9 cellular contexts compared by ENCODE assay signal in the genomic region with DNA sequence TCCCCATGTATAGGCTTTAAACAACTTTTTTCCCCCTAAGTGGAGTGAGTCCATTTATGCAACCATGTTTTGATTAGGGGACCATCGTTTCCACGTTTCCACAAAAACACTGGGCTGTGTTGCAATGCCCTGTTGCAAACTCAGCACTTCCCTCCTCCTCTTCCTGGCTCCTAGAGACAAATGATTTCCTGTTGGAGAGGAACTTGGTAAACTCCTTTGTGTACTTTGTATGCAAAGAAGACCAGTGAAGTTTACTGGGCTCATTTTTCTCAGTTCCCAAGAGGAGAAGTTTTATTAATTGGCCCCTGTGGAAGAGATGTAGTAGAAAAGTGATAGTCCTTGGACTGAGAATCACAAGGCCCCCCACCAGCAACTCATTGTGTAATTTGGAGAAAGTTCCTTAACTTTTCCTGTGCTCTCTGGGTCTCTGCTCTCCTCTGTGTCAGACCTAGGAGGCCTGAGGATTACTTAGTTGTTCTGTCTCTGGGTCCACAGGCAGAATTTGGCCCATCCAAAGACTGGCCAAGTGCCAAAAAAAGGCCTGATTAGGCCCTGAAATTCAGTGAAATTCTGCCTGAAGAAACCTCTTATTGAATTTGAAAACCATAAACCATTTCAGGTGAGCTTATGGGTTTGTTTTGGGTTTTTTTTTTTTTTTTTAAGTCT.
DNase-seq lines count a peak whose midpoint lies in the region; ATAC-seq, FAIRE-seq and TF ChIP-seq lines count a peak whose summit lies in the region.
"Had no signal": no experiment of that assay in that cellular context is flagged by ENCODE, and none has a peak within 500 bp of the region (broad histone marks: within the 10 kb centered on the region; RNA-seq: fewer than 3 reads in every experiment).

No MANE protein-coding gene starts in this region.

- H3K4me1 Mint-ChIP-seq in activated T-helper 2 cell treated with anti-CD3 and anti-CD28 coated beads, Interferon-gamma antibody, Interleukin-2, Interleukin-4, amounts not matched to agents 10 μg/mL and 5 μg/mL and 100 μg/mL, durations not matched to agents 14 hours and 24 hours and 36 hours (ENCODE audit: low read depth), result peaks cover 30% of the 10 kb centered on the region
- H3K4me1 Mint-ChIP-seq: activated B cell treated with CpG ODN at 0.5 μM for 24 hours had no signal

- no peak overlapping the region for H3K4me3 Mint-ChIP-seq in activated T-helper 2 cell treated with anti-CD3 and anti-CD28 coated beads, Interferon-gamma antibody, Interleukin-2, Interleukin-4, amounts not matched to agents 10 μg/mL and 5 μg/mL and 100 μg/mL, durations not matched to agents 14 hours and 24 hours and 36 hours (ENCODE audit: low read depth)
- H3K4me3 Mint-ChIP-seq: activated B cell treated with CpG ODN at 0.5 μM for 24 hours had no signal

- ATAC-seq in HG03135 (IDR thresholded peaks at IDR 0.05; ENCODE audit: unreplicated experiment), result no peak
- no peak for ATAC-seq in stimulated activated naive CD8-positive, alpha-beta T cell treated with anti-CD3 and anti-CD28 coated beads, Interleukin-15, Interleukin-2, amounts not matched to agents 100 U/mL and 50 U/mL, for 24 hours
- ATAC-seq in HG02798 (IDR thresholded peaks at IDR 0.05; ENCODE audit: poor library complexity, unreplicated experiment), result no peak

- H3K9me3 ChIP-seq in breast epithelium (no peaks in the 10 kb centered on the region), small intestine (ENCODE audit: control insufficient read depth, low read depth) (no peaks in the 10 kb centered on the region)

- H3K27ac Mint-ChIP-seq in activated T-helper 2 cell treated with anti-CD3 and anti-CD28 coated beads, Interferon-gamma antibody, Interleukin-2, Interleukin-4, amounts not matched to agents 10 μg/mL and 5 μg/mL and 100 μg/mL, durations not matched to agents 14 hours and 24 hours and 36 hours, result no peak overlapping the region
- H3K27ac Mint-ChIP-seq: activated B cell treated with CpG ODN at 0.5 μM for 24 hours had no signal

- FAIRE-seq in small intestine (lab: Jason Lieb, UNC), result no peak

- H3K4me3 ChIP-seq in HL-60 (replicated peaks; ENCODE audit: insufficient read depth, low read length), result no peak overlapping the region
- no peak overlapping the region for H3K4me3 ChIP-seq in breast epithelium
- no peak overlapping the region for H3K4me3 ChIP-seq in small intestine (ENCODE audit: low read depth in 1 of 2, low read length in 2 of 2)

- H3K27me3 ChIP-seq in HL-60 (ENCODE audit: insufficient read depth, poor library complexity, severe bottlenecking) (no peaks in the 10 kb centered on the region), breast epithelium (no peaks in the 10 kb centered on the region), small intestine (ENCODE audit: control insufficient read depth in 2 of 2, insufficient read depth in 2 of 2, low read length in 2 of 2) (no peaks in the 10 kb centered on the region)

- no peaks in the 10 kb centered on the region for H3K4me1 ChIP-seq in breast epithelium
- peaks cover 0 to 3% of the 10 kb centered on the region in 2 donors for H3K4me1 ChIP-seq in small intestine (ENCODE audit: control insufficient read depth in 2 of 2, insufficient read depth in 1 of 2, low read depth in 1 of 2, low read length in 1 of 2)

- no peak for TF ChIP-seq CTCF in HL-60 (IDR thresholded peaks at IDR 0.05; ENCODE audit: insufficient read depth, low read length)
- no peak for TF ChIP-seq CTCF in breast epithelium (IDR thresholded peaks at IDR 0.05)

- no peaks in the 10 kb centered on the region for H3K27me3 Mint-ChIP-seq in activated T-helper 2 cell treated with anti-CD3 and anti-CD28 coated beads, Interferon-gamma antibody, Interleukin-2, Interleukin-4, amounts not matched to agents 10 μg/mL and 5 μg/mL and 100 μg/mL, durations not matched to agents 14 hours and 24 hours and 36 hours (ENCODE audit: low read depth)
- H3K27me3 Mint-ChIP-seq: activated B cell treated with CpG ODN at 0.5 μM for 24 hours had no signal

- H3K9me3 Mint-ChIP-seq in activated T-helper 2 cell treated with anti-CD3 and anti-CD28 coated beads, Interferon-gamma antibody, Interleukin-2, Interleukin-4, amounts not matched to agents 10 μg/mL and 5 μg/mL and 100 μg/mL, durations not matched to agents 14 hours and 24 hours and 36 hours, result no peaks in the 10 kb centered on the region
- H3K9me3 Mint-ChIP-seq: activated B cell treated with CpG ODN at 0.5 μM for 24 hours had no signal

- DNase-seq in HL-60 (ENCODE audit: low read depth in 1 of 2, low spot score in 1 of 2), result peak; percentile 18 to 43
- no peak for DNase-seq in breast epithelium (ENCODE audit: low spot score in 2 of 2)
- peak; percentile 30 for DNase-seq in kidney tubule cell (ENCODE audit: low spot score)
- DNase-seq in small intestine, result peak; percentile 5
- DNase-seq in activated T-helper 2 cell treated with anti-CD3 and anti-CD28 coated beads, Interferon-gamma antibody, Interleukin-2, Interleukin-4, amounts not matched to agents 10 μg/mL and 5 μg/mL and 100 μg/mL, durations not matched to agents 14 hours and 24 hours and 36 hours (ENCODE audit: low spot score), result no peak
- no peak for DNase-seq in stimulated activated naive CD8-positive, alpha-beta T cell treated with anti-CD3 and anti-CD28 coated beads, Interleukin-15, Interleukin-2, amounts not matched to agents 100 U/mL and 50 U/mL, for 24 hours
- DNase-seq: activated B cell treated with CpG ODN at 0.5 μM for 24 hours had no signal

- H3K27ac ChIP-seq in HL-60 (replicated peaks) (peak overlapping the region; percentile 20), breast epithelium (peak overlapping the region; percentile 50 to 85), small intestine (ENCODE audit: low read depth in 1 of 2, low read length in 1 of 2) (peak overlapping the region in 1 of 2 donors; percentile 86)

- peaks cover 4% of the 10 kb centered on the region for H3K36me3 ChIP-seq in breast epithelium
- peaks cover 3 to 15% of the 10 kb centered on the region in 2 donors for H3K36me3 ChIP-seq in small intestine (ENCODE audit: control insufficient read depth in 2 of 2, insufficient read depth in 2 of 2, low read length in 2 of 2)

- no peak for TF ChIP-seq POLR2A in breast epithelium (IDR thresholded peaks at IDR 0.05)

- peaks cover 61% of the 10 kb centered on the region for H3K36me3 Mint-ChIP-seq in activated T-helper 2 cell treated with anti-CD3 and anti-CD28 coated beads, Interferon-gamma antibody, Interleukin-2, Interleukin-4, amounts not matched to agents 10 μg/mL and 5 μg/mL and 100 μg/mL, durations not matched to agents 14 hours and 24 hours and 36 hours (ENCODE audit: low read depth)

- intact Hi-C loops in breast epithelium (cut with DNase I; ENCODE audit: low total_unique reads), result no loop called here
- intact Hi-C loops in activated T-helper 2 cell treated with anti-CD3 and anti-CD28 coated beads, Interferon-gamma antibody, Interleukin-2, Interleukin-4, amounts not matched to agents 10 μg/mL and 5 μg/mL and 100 μg/mL, durations not matched to agents 14 hours and 24 hours and 36 hours (cut with micrococcal nuclease), result loop anchor here (10.0 kb wide), 1 partner anchor 478 kb away; a partner anchor contains a TSS

- 28 to 52% (median 41%) methylated on average over 2 of the region's 2 CpGs for WGBS in small intestine, 3 donors

Comparison
In these comparisons a context has a peak if more than half of its experiments do, and no peak if none do; other contexts are left out.
1. DNase-seq: peak in HL-60 (2 of 2), kidney tubule cell (single experiment) and small intestine (single experiment); none in breast epithelium (0 of 2), activated T-helper 2 cell treated with anti-CD3 and anti-CD28 coated beads, Interferon-gamma antibody, Interleukin-2, Interleukin-4, amounts not matched to agents 10 μg/mL and 5 μg/mL and 100 μg/mL, durations not matched to agents 14 hours and 24 hours and 36 hours (single experiment) and stimulated activated naive CD8-positive, alpha-beta T cell treated with anti-CD3 and anti-CD28 coated beads, Interleukin-15, Interleukin-2, amounts not matched to agents 100 U/mL and 50 U/mL, for 24 hours (single experiment).